Comparison of ENCODE assay signal across 8 cellular contexts in the genomic region with DNA sequence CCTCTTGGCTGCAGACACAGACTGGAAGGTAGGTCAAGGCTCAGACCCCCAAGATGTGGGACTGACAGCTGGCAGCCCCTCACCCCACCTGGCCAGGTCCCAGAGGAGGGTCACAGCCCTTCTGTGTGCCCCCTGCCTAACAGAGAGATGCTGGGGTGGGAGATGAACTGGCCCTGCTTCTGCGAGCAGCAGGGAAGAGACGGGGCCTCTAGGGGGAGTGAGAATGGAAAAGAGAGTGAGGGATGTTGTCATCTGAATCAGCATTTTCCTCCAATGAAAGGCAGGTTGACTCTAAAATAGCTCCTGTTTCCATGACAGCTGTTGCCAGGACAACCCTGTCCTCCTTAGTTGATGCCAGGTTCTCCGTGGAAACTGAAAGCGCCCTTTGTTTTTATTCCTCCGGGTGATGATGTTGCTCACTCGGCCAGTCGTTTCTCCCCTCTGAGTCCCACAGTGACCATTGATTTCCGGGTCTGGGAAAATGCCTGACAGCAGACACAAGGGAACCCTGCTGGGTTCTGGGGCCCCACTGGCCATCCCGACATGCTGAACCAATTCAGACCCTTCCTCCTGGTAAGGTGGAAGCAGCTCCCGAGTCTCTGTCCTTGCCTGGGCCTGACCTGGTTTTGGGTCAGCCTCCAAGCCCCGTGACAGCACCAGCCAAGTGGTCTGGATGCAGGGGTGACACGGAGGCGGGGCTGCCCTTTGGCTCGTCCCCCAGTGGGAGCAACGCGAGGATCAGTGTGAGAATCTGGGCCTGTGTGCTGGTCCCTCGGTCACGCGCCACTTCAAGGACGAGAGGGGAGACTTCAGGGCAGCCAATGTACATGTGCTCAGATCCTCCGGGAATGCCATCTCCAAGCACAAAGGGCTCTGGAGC. TPM values are rescaled to one million over a fixed set of nuclear protein-coding genes. Genes with fewer than 3 reads are reported as not detected.
DNase-seq lines count a peak whose midpoint lies in the region; ATAC-seq and TF ChIP-seq lines count a peak whose summit lies in the region.

No MANE protein-coding gene starts in this region.

- H3K4me1 Mint-ChIP-seq in endodermal cell, result peaks cover 3% of the 10 kb centered on the region
- H3K4me1 Mint-ChIP-seq in stimulated activated naive B cell treated with anti-CD40 and anti-IgM and Interleukin-4, amounts not matched to agents 10 μg/mL and 1 μg/mL and 100 μg/mL, for 72 hours, result peaks cover 12 to 22% of the 10 kb centered on the region in 2 donors

- H3K4me3 ChIP-seq in AG10803 (ENCODE audit: low read length) (peak overlapping the region; percentile 22), endodermal cell (ENCODE audit: low read length) (no peak overlapping the region), mesenchymal stem cell (ENCODE audit: insufficient read depth in 1 of 2, low read depth in 1 of 2, low read length in 2 of 2) (peak overlapping the region in 1 of 2 experiments; percentile 58)

- H4K91ac ChIP-seq in mesenchymal stem cell (ENCODE audit: low read length), result no peak overlapping the region

- peak overlapping the region; percentile 57 for H4K8ac ChIP-seq in mesenchymal stem cell (ENCODE audit: low read length)

- no peak overlapping the region for H2BK15ac ChIP-seq in mesenchymal stem cell (ENCODE audit: low read depth, poor library complexity, severe bottlenecking)

- no peaks in the 10 kb centered on the region for H3K27me3 Mint-ChIP-seq in endodermal cell (ENCODE audit: insufficient read depth)
- H3K27me3 Mint-ChIP-seq in stimulated activated naive B cell treated with anti-CD40 and anti-IgM and Interleukin-4, amounts not matched to agents 10 μg/mL and 1 μg/mL and 100 μg/mL, for 72 hours, result peaks cover 9 to 20% of the 10 kb centered on the region in 2 donors

- no peak overlapping the region for H3K23ac ChIP-seq in mesenchymal stem cell (ENCODE audit: low read length in 2 of 2)

- no peak overlapping the region for H2AFZ ChIP-seq in mesenchymal stem cell (ENCODE audit: low read depth, low read length)

- H3K9ac ChIP-seq in endodermal cell (ENCODE audit: extremely low read depth, low read length, poor library complexity, severe bottlenecking) (no peak overlapping the region), mesenchymal stem cell (ENCODE audit: low read length) (peak overlapping the region; percentile 84)

- H3K36me3 ChIP-seq in endodermal cell (ENCODE audit: control insufficient read depth, insufficient read depth, low read length) (peaks cover 14% of the 10 kb centered on the region), mesenchymal stem cell (ENCODE audit: control insufficient read depth in 1 of 2, insufficient read depth in 2 of 2, low read depth in 1 of 2, low read length in 2 of 2) (no peaks in the 10 kb centered on the region)

- peak overlapping the region; percentile 79 for H3K27ac Mint-ChIP-seq in endodermal cell
- H3K27ac Mint-ChIP-seq in stimulated activated naive B cell treated with anti-CD40 and anti-IgM and Interleukin-4, amounts not matched to agents 10 μg/mL and 1 μg/mL and 100 μg/mL, for 72 hours, result peak overlapping the region; percentile 89

- H3K27me3 ChIP-seq in endodermal cell (ENCODE audit: control insufficient read depth, insufficient read depth, low read length, poor library complexity, severe bottlenecking) (no peaks in the 10 kb centered on the region), mesenchymal stem cell (ENCODE audit: control insufficient read depth in 1 of 2, insufficient read depth in 1 of 2, low read length in 2 of 2) (peaks cover 16 to 17% of the 10 kb centered on the region in 2 experiments)

- H3K36me3 Mint-ChIP-seq in endodermal cell (ENCODE audit: low read depth), result peaks cover 25% of the 10 kb centered on the region
- H3K36me3 Mint-ChIP-seq in stimulated activated naive B cell treated with anti-CD40 and anti-IgM and Interleukin-4, amounts not matched to agents 10 μg/mL and 1 μg/mL and 100 μg/mL, for 72 hours, result no peaks in the 10 kb centered on the region

- H3K79me1 ChIP-seq in mesenchymal stem cell (replicated peaks; ENCODE audit: low read length, poor library complexity, severe bottlenecking), result no peaks in the 10 kb centered on the region

- H2BK5ac ChIP-seq in mesenchymal stem cell (ENCODE audit: low read depth, low read length, poor library complexity, severe bottlenecking), result no peak overlapping the region

- no peak overlapping the region for H2AK5ac ChIP-seq in mesenchymal stem cell (ENCODE audit: low read length, severe bottlenecking)

- no peak overlapping the region for H2BK120ac ChIP-seq in mesenchymal stem cell (ENCODE audit: low read depth, low read length)

- 30 to 62% methylated on average over 18 to 21 of the region's 21 CpGs for WGBS in endodermal cell (ENCODE audit: insufficient coverage in 1 of 2, insufficient read length in 1 of 2), 2 experiments
- 52% methylated on average over 21 of the region's 21 CpGs for WGBS in mesenchymal stem cell

- H3K9me3 ChIP-seq in endodermal cell (ENCODE audit: control insufficient read depth, low read length) (no peaks in the 10 kb centered on the region), mesenchymal stem cell (ENCODE audit: control insufficient read depth, low read length) (no peaks in the 10 kb centered on the region)

- ATAC-seq in GM18907 (IDR thresholded peaks at IDR 0.05; ENCODE audit: unreplicated experiment) (peak; percentile 65), HG03439 (IDR thresholded peaks at IDR 0.05; ENCODE audit: unreplicated experiment) (peak; percentile 48)
- ATAC-seq in stimulated activated naive B cell treated with anti-CD40 and anti-IgM and Interleukin-4, amounts not matched to agents 10 μg/mL and 1 μg/mL and 100 μg/mL, for 72 hours (replicated peaks), result peak; percentile 80 to 87

- H3K18ac ChIP-seq in mesenchymal stem cell (ENCODE audit: low read depth in 1 of 2, low read length in 2 of 2), result no peak overlapping the region

- peak overlapping the region; percentile 99 for H3K27ac ChIP-seq in endodermal cell (ENCODE audit: low read depth, low read length)
- no peak overlapping the region for H3K27ac ChIP-seq in mesenchymal stem cell (ENCODE audit: low read length, poor library complexity, severe bottlenecking)

- peaks cover 12% of the 10 kb centered on the region for H3K4me1 ChIP-seq in endodermal cell (ENCODE audit: control insufficient read depth, insufficient read depth, low read length)
- H3K4me1 ChIP-seq in mesenchymal stem cell (ENCODE audit: control insufficient read depth, insufficient read depth, low read depth, low read length), result peaks cover 14% of the 10 kb centered on the region

- no peak overlapping the region for H3K4ac ChIP-seq in mesenchymal stem cell (ENCODE audit: low read depth in 1 of 2, low read length in 2 of 2)

- no peak overlapping the region for H3K4me3 Mint-ChIP-seq in endodermal cell
- peak overlapping the region; percentile 59 to 64 for H3K4me3 Mint-ChIP-seq in stimulated activated naive B cell treated with anti-CD40 and anti-IgM and Interleukin-4, amounts not matched to agents 10 μg/mL and 1 μg/mL and 100 μg/mL, for 72 hours

- H2BK12ac ChIP-seq in mesenchymal stem cell (ENCODE audit: low read length in 2 of 2), result no peak overlapping the region

- H3K14ac ChIP-seq in mesenchymal stem cell (ENCODE audit: low read length in 2 of 2), result no peak overlapping the region

- peak; percentile 61 for TF ChIP-seq CTCF in AG10803 (conservative IDR thresholded peaks at IDR 0.05; ENCODE audit: low read length)
- peak; percentile 70 for TF ChIP-seq CTCF in endodermal cell (conservative IDR thresholded peaks at IDR 0.05)

- DNase-seq in AG10803 (ENCODE audit: low read depth) (peak; percentile 89), NCI-H446 treated with DMSO at 0.1 percent for 48 hours (lab: John Stamatoyannopoulos, UW) (peak; percentile 54), endodermal cell (peak; percentile 94), mesenchymal stem cell (peak; percentile 99)
- DNase-seq in activated CD4-positive, alpha-beta T cell treated with anti-CD3 and anti-CD28 coated beads for 48 hours, result peak; percentile 87
- DNase-seq in stimulated activated naive B cell treated with anti-CD40 and anti-IgM and Interleukin-4, amounts not matched to agents 10 μg/mL and 1 μg/mL and 100 μg/mL, for 72 hours, result peak; percentile 78

- no peaks in the 10 kb centered on the region for H3K9me3 Mint-ChIP-seq in endodermal cell
- no peaks in the 10 kb centered on the region for H3K9me3 Mint-ChIP-seq in stimulated activated naive B cell treated with anti-CD40 and anti-IgM and Interleukin-4, amounts not matched to agents 10 μg/mL and 1 μg/mL and 100 μg/mL, for 72 hours

- H3K4me2 ChIP-seq in mesenchymal stem cell (ENCODE audit: low read length, poor library complexity, severe bottlenecking), result no peak overlapping the region

RNA-seq across cellular contexts. Expression of a gene that starts 4.7 kb away (rescaled TPM):
- 10 to 100 TPM; 81.9 to 95.9 TPM for total RNA-seq in endodermal cell
- polyA plus RNA-seq in endodermal cell (2013, experiment 1 of 2), result 76.8 TPM
- 71.1 TPM for polyA plus RNA-seq in endodermal cell (2013, experiment 2 of 2)
- 8.0 TPM for polyA plus RNA-seq in mesenchymal stem cell (2013, experiment 1 of 2)
- polyA plus RNA-seq in mesenchymal stem cell (2013, experiment 2 of 2), result 8.0 TPM

RNA-seq across cellular contexts. Expression of a gene that starts 20.1 kb away (rescaled TPM):
- 10 to 100 TPM; 37.2 to 42.3 TPM for total RNA-seq in endodermal cell
- 26.0 TPM for polyA plus RNA-seq in endodermal cell (2013, experiment 1 of 2)
- 21.5 TPM for polyA plus RNA-seq in endodermal cell (2013, experiment 2 of 2)
- polyA plus RNA-seq in mesenchymal stem cell (2013, experiment 1 of 2), result 4.6 TPM
- polyA plus RNA-seq in mesenchymal stem cell (2013, experiment 2 of 2), result 4.2 TPM
